Comparison of ENCODE assay signal across 29 cellular contexts in genomic region chr6:14995966-14996602, GRCh38.
"Had no signal": no experiment of that assay in that cellular context is flagged by ENCODE, and none has a peak within 500 bp of the region (broad histone marks: within the 10 kb centered on the region; RNA-seq: fewer than 3 reads in every experiment).

No MANE protein-coding gene starts in this region.

- H3K4me2 ChIP-seq: hepatocyte, smooth muscle cell had no signal

- H3K4me3 ChIP-seq: colonic mucosa, gastrocnemius medialis, hepatocyte, mucosa of descending colon, smooth muscle cell, suprapubic skin, transverse colon, upper lobe of right lung, uterus had no signal

- H3K4me3 Mint-ChIP-seq: dendritic cell treated with granulocyte-macrophage colony-stimulating factor and Interleukin-4, amounts not matched to agents 40 ng/mL and 50 ng/mL, for 4 days; endodermal cell; mesothelial cell of epicardium; naive B cell; natural killer cell treated with Interleukin-12 subunit alpha and Interleukin-12 subunit beta and Interleukin-15 and Interleukin-18, amount 100 ng/mL, for 72 hours; neural crest cell; stimulated activated naive CD8-positive, alpha-beta T cell treated with anti-CD3 and anti-CD28 coated beads, Interleukin-15, amount 100 ng/mL, for 72 hours had no signal

- H3K9me3 Mint-ChIP-seq: dendritic cell treated with granulocyte-macrophage colony-stimulating factor and Interleukin-4, amounts not matched to agents 40 ng/mL and 50 ng/mL, for 4 days; endodermal cell; mesothelial cell of epicardium; naive B cell; natural killer cell treated with Interleukin-12 subunit alpha and Interleukin-12 subunit beta and Interleukin-15 and Interleukin-18, amount 100 ng/mL, for 72 hours; neural crest cell; stimulated activated naive CD8-positive, alpha-beta T cell treated with anti-CD3 and anti-CD28 coated beads, Interleukin-15, amount 100 ng/mL, for 72 hours had no signal

- H3K9me3 ChIP-seq: colonic mucosa, gastrocnemius medialis, mucosa of descending colon, suprapubic skin, transverse colon, upper lobe of right lung, uterus had no signal

- H3K27ac Mint-ChIP-seq: dendritic cell treated with granulocyte-macrophage colony-stimulating factor and Interleukin-4, amounts not matched to agents 40 ng/mL and 50 ng/mL, for 4 days; endodermal cell; mesothelial cell of epicardium; natural killer cell treated with Interleukin-12 subunit alpha and Interleukin-12 subunit beta and Interleukin-15 and Interleukin-18, amount 100 ng/mL, for 72 hours; progenitor cell of endocrine pancreas; stimulated activated naive CD8-positive, alpha-beta T cell treated with anti-CD3 and anti-CD28 coated beads, Interleukin-15, amount 100 ng/mL, for 72 hours had no signal

- H3K4me1 ChIP-seq: colonic mucosa, gastrocnemius medialis, parathyroid adenoma, transverse colon, upper lobe of right lung, uterus had no signal

- ATAC-seq: gastrocnemius medialis; left colon; natural killer cell treated with Interleukin-12 subunit alpha and Interleukin-12 subunit beta and Interleukin-15 and Interleukin-18, amount 100 ng/mL, for 72 hours; stimulated activated naive CD8-positive, alpha-beta T cell treated with anti-CD3 and anti-CD28 coated beads, Interleukin-15, amount 100 ng/mL, for 72 hours; upper lobe of right lung had no signal

- H2AFZ ChIP-seq: hepatocyte, parathyroid adenoma had no signal

- H3K27ac ChIP-seq: colonic mucosa, epithelial cell of prostate, gastrocnemius medialis, hepatocyte, parathyroid adenoma, suprapubic skin, transverse colon, upper lobe of right lung, uterus had no signal

- H3K36me3 Mint-ChIP-seq: mesothelial cell of epicardium; naive B cell; natural killer cell treated with Interleukin-12 subunit alpha and Interleukin-12 subunit beta and Interleukin-15 and Interleukin-18, amount 100 ng/mL, for 72 hours had no signal

- H3K79me2 ChIP-seq: hepatocyte, parathyroid adenoma had no signal

- H3K27me3 Mint-ChIP-seq: dendritic cell treated with granulocyte-macrophage colony-stimulating factor and Interleukin-4, amounts not matched to agents 40 ng/mL and 50 ng/mL, for 4 days; naive B cell; progenitor cell of endocrine pancreas; stimulated activated naive CD8-positive, alpha-beta T cell treated with anti-CD3 and anti-CD28 coated beads, Interleukin-15, amount 100 ng/mL, for 72 hours had no signal

- H3K4me1 Mint-ChIP-seq: endodermal cell; mesothelial cell of epicardium; neural crest cell; stimulated activated naive CD8-positive, alpha-beta T cell treated with anti-CD3 and anti-CD28 coated beads, Interleukin-15, amount 100 ng/mL, for 72 hours had no signal

- H3K9ac ChIP-seq: parathyroid adenoma had no signal

- H3K36me3 ChIP-seq: colonic mucosa, gastrocnemius medialis, suprapubic skin, transverse colon, upper lobe of right lung, uterus had no signal

- DNase-seq: colonic mucosa; effector CD8-positive, alpha-beta T cell; endodermal cell; foreskin fibroblast; gastrocnemius medialis; head of caudate nucleus; left colon; mesenchymal stem cell; mucosa of descending colon; naive B cell; stimulated activated CD4-positive, alpha-beta T cell treated with anti-CD3 and anti-CD28 coated beads, Interleukin-12 subunit alpha, Interleukin-12 subunit beta, amount 100 ng/mL, for 4 hours; stimulated activated CD4-positive, alpha-beta T cell treated with anti-CD3 and anti-CD28 coated beads, Interleukin-1b, Interleukin-23, amount 100 ng/mL, for 48 hours; stimulated activated CD4-positive, alpha-beta T cell treated with anti-CD3 and anti-CD28 coated beads, Interleukin-4, amount 100 ng/mL, for 1 hour; stimulated activated CD8-positive, alpha-beta memory T cell treated with anti-CD3 and anti-CD28 coated beads, Interleukin-4, amount 100 ng/mL, for 48 hours; stimulated activated naive CD4-positive, alpha-beta T cell; stimulated activated naive CD8-positive, alpha-beta T cell treated with anti-CD3 and anti-CD28 coated beads, Interleukin-15, amount 100 ng/mL, for 72 hours; transverse colon; upper lobe of right lung; uterus had no signal

- H3K27me3 ChIP-seq: colonic mucosa, gastrocnemius medialis, suprapubic skin, transverse colon, upper lobe of right lung, uterus had no signal
